ENCODE assay signal across 9 cellular contexts in genomic region chr1:109906160-109906838, GRCh38. TPM values are rescaled to one million over a fixed set of nuclear protein-coding genes. Genes with fewer than 3 reads are reported as not detected.
A peak's percentile ranks its signal among the peaks of the same experiment; 100 is the strongest.
DNase-seq lines count a peak whose midpoint lies in the region; ATAC-seq lines count a peak whose summit lies in the region.
"Had no signal": no experiment of that assay in that cellular context is flagged by ENCODE, and none has a peak within 500 bp of the region (broad histone marks: within the 10 kb centered on the region; RNA-seq: fewer than 3 reads in every experiment).

No MANE protein-coding gene starts in this region.

- H3K79me2 ChIP-seq in Karpas-422 (ENCODE audit: low read length): no peaks in the 10 kb centered on the region

- peaks cover 0 to 1% (median 0%) of the 10 kb centered on the region in 3 donors for H3K36me3 Mint-ChIP-seq in CD8-positive, alpha-beta memory T cell
- H3K36me3 Mint-ChIP-seq in activated T-cell treated with anti-CD3 and anti-CD28 coated beads, Interleukin-2, amount 50 U/mL, for 24 hours (ENCODE audit: low read depth): peaks cover 8% of the 10 kb centered on the region

- CTCF ChIA-PET in CD8-positive, alpha-beta memory T cell (lab: Charles Lee): interaction anchor here (1.1 to 1.8 kb wide), 3 partner anchors 78 to 129 kb away, joined by 3 to 4 read pairs (median 3); partner anchors contain the start of gene AHCYL1

- DNase-seq in CD8-positive, alpha-beta memory T cell: peak; percentile 15 to 75 (median 52)
- DNase-seq in Karpas-422: peak; percentile 79
- DNase-seq in activated T-cell treated with anti-CD3 and anti-CD28 coated beads, Interleukin-2, amount 50 U/mL, for 24 hours: peak; percentile 70
- peak; percentile 36 for DNase-seq in stimulated activated CD4-positive, alpha-beta T cell treated with anti-CD3 and anti-CD28 coated beads, Interleukin-4, amount 100 ng/mL, for 1 hour
- DNase-seq in COLO829 (ENCODE audit: low spot score): no peak
- no peak for DNase-seq in AG08395 (ENCODE audit: low spot score)
- no peak for DNase-seq in NCI-H1092 (lab: John Stamatoyannopoulos, UW)

- ATAC-seq in GM21515 (IDR thresholded peaks at IDR 0.05; ENCODE audit: unreplicated experiment): peak; percentile 84
- ATAC-seq: pancreas had no signal

- peak overlapping the region; percentile 88 to 98 (median 94) for H3K27ac Mint-ChIP-seq in CD8-positive, alpha-beta memory T cell
- H3K27ac Mint-ChIP-seq in activated T-cell treated with anti-CD3 and anti-CD28 coated beads, Interleukin-2, amount 50 U/mL, for 24 hours: peak overlapping the region; percentile 95

- peak overlapping the region; percentile 45 to 79 (median 69) for H3K4me3 Mint-ChIP-seq in CD8-positive, alpha-beta memory T cell
- peak overlapping the region; percentile 42 for H3K4me3 Mint-ChIP-seq in activated T-cell treated with anti-CD3 and anti-CD28 coated beads, Interleukin-2, amount 50 U/mL, for 24 hours

- peak overlapping the region; percentile 44 for H3K27ac ChIP-seq in CD8-positive, alpha-beta memory T cell (ENCODE audit: low read depth, low read length)
- no peak overlapping the region for H3K27ac ChIP-seq in Karpas-422 (ENCODE audit: low read length)
- H3K27ac ChIP-seq: pancreas had no signal

- no peak overlapping the region for H3K4me2 ChIP-seq in Karpas-422 (ENCODE audit: low read depth, low read length, poor library complexity, severe bottlenecking)

- no peaks in the 10 kb centered on the region for H3K27me3 Mint-ChIP-seq in CD8-positive, alpha-beta memory T cell
- H3K27me3 Mint-ChIP-seq in activated T-cell treated with anti-CD3 and anti-CD28 coated beads, Interleukin-2, amount 50 U/mL, for 24 hours: no peaks in the 10 kb centered on the region

- POLR2A ChIA-PET in CD8-positive, alpha-beta memory T cell (lab: Charles Lee): interaction anchor here (1.3 kb wide), 1 partner anchor 78 kb away, joined by 4 read pairs; the partner anchor contains the start of gene AHCYL1

- 0 out of 2 replicates have a peak, but pooled peaks cover 3% of the 10 kb centered on the region for H4K20me1 ChIP-seq in Karpas-422 (ENCODE audit: insufficient read depth, low read depth, low read length)

- no peaks in the 10 kb centered on the region for H3K36me3 ChIP-seq in CD8-positive, alpha-beta memory T cell (ENCODE audit: insufficient read depth, low read length)
- no peaks in the 10 kb centered on the region for H3K36me3 ChIP-seq in Karpas-422 (ENCODE audit: insufficient read depth, low read length)
- H3K36me3 ChIP-seq: pancreas had no signal

- no peak overlapping the region for H2AFZ ChIP-seq in Karpas-422 (ENCODE audit: low read length)

- H3K9me2 ChIP-seq in Karpas-422 (replicated peaks; ENCODE audit: insufficient read depth, low read length): no peaks in the 10 kb centered on the region

- no peak overlapping the region for H3K9ac ChIP-seq in Karpas-422 (ENCODE audit: low read length)

- H3K4me1 Mint-ChIP-seq in CD8-positive, alpha-beta memory T cell: peaks cover 30 to 46% (median 37%) of the 10 kb centered on the region in 3 donors
- peaks cover 56% of the 10 kb centered on the region for H3K4me1 Mint-ChIP-seq in activated T-cell treated with anti-CD3 and anti-CD28 coated beads, Interleukin-2, amount 50 U/mL, for 24 hours (ENCODE audit: low read depth)

- H3K4me3 ChIP-seq in CD8-positive, alpha-beta memory T cell (ENCODE audit: low read length): peak overlapping the region; percentile 43
- H3K4me3 ChIP-seq in Karpas-422 (ENCODE audit: low read length): no peak overlapping the region
- H3K4me3 ChIP-seq: pancreas had no signal

- no peaks in the 10 kb centered on the region for H3K9me3 Mint-ChIP-seq in CD8-positive, alpha-beta memory T cell
- H3K9me3 Mint-ChIP-seq in activated T-cell treated with anti-CD3 and anti-CD28 coated beads, Interleukin-2, amount 50 U/mL, for 24 hours: peaks cover 4% of the 10 kb centered on the region

- peaks cover 36% of the 10 kb centered on the region for H3K4me1 ChIP-seq in CD8-positive, alpha-beta memory T cell (ENCODE audit: insufficient read depth, low read length)
- peaks cover 6% of the 10 kb centered on the region; the same call in 1 of the 2 replicates for H3K4me1 ChIP-seq in Karpas-422 (ENCODE audit: low read length)

- H3K27me3 ChIP-seq in CD8-positive, alpha-beta memory T cell (ENCODE audit: insufficient read depth, low read length, poor library complexity, severe bottlenecking): no peaks in the 10 kb centered on the region
- no peaks in the 10 kb centered on the region for H3K27me3 ChIP-seq in Karpas-422 (ENCODE audit: low read length)
- H3K27me3 ChIP-seq: pancreas had no signal

- H3K9me3 ChIP-seq in CD8-positive, alpha-beta memory T cell (ENCODE audit: low read length): no peaks in the 10 kb centered on the region
- H3K9me3 ChIP-seq in Karpas-422 (ENCODE audit: low read length): no peaks in the 10 kb centered on the region
- H3K9me3 ChIP-seq: pancreas had no signal

RNA-seq across cellular contexts. Expression of gene CSF1, which starts 4.3 kb away (rescaled TPM):
- 10 to 100 TPM; 82.8 to 87.8 TPM for total RNA-seq in CD8-positive, alpha-beta memory T cell
- 5.6 TPM for polyA plus RNA-seq in CD8-positive, alpha-beta memory T cell
- 0.07 and 0.29 TPM in 2 replicates for total RNA-seq in Karpas-422 (2014; rRNA removed; shearing (Covaris generic); ENCODE audit: low replicate concordance)

Comparison
In these comparisons a context has a peak if more than half of its experiments do, and no peak if none do; other contexts are left out.
1. DNase-seq: peak in CD8-positive, alpha-beta memory T cell (5 of 5), Karpas-422 (single experiment), activated T-cell treated with anti-CD3 and anti-CD28 coated beads, Interleukin-2, amount 50 U/mL, for 24 hours (single experiment) and stimulated activated CD4-positive, alpha-beta T cell treated with anti-CD3 and anti-CD28 coated beads, Interleukin-4, amount 100 ng/mL, for 1 hour (single experiment); none in COLO829 (single experiment), AG08395 (single experiment) and NCI-H1092 (single experiment).
2. RNA of gene CSF1, which starts 4.3 kb away (total RNA-seq): 82.8 to 87.8 TPM in CD8-positive, alpha-beta memory T cell; 0.07 to 0.29 TPM in Karpas-422; every median in the first group is over 10 times any median in the second.